8 cellular contexts compared by ENCODE assay signal in genomic region chr2:197215988-197216979, GRCh38.
DNase-seq lines count a peak whose midpoint lies in the region; ATAC-seq and TF ChIP-seq lines count a peak whose summit lies in the region.

No MANE protein-coding gene starts in this region.

- WGBS in liver: 32% methylated on average over 7 of the region's 7 CpGs
- 56 to 57% methylated on average over 7 of the region's 7 CpGs for whole genome bisulfite sequencing in thyroid gland, 2 donors

- H3K36me3 Mint-ChIP-seq in CD4-positive, CD25-positive, alpha-beta regulatory T cell: peaks cover 16% of the 10 kb centered on the region
- H3K36me3 Mint-ChIP-seq in T-helper 17 cell (ENCODE audit: low read depth): peaks cover 2% of the 10 kb centered on the region

- H3K9ac ChIP-seq in liver (ENCODE audit: low read depth in 1 of 2, low read length in 2 of 2): no peak overlapping the region

- peaks cover 55 to 92% (median 71%) of the 10 kb centered on the region in 4 donors for H3K4me1 Mint-ChIP-seq in CD4-positive, CD25-positive, alpha-beta regulatory T cell
- peaks cover 58% of the 10 kb centered on the region for H3K4me1 Mint-ChIP-seq in T-helper 17 cell

- H3K4me3 ChIP-seq in CD4-positive, CD25-positive, alpha-beta regulatory T cell (ENCODE audit: low read depth, low read length): peak overlapping the region; percentile 58
- H3K4me3 ChIP-seq in liver (ENCODE audit: low read depth in 1 of 3, low read length in 3 of 3): no peak overlapping the region
- H3K4me3 ChIP-seq in thyroid gland (replicated peaks in 1 of 3): no peak overlapping the region

- H3K4me3 Mint-ChIP-seq in CD4-positive, CD25-positive, alpha-beta regulatory T cell: peak overlapping the region; percentile 21 to 73 (median 64)
- H3K4me3 Mint-ChIP-seq in T-helper 17 cell: peak overlapping the region; percentile 78

- H3K4me1 ChIP-seq in CD4-positive, CD25-positive, alpha-beta regulatory T cell (ENCODE audit: control insufficient read depth, insufficient read depth, low read length, poor library complexity, severe bottlenecking): peaks cover 82% of the 10 kb centered on the region
- peaks cover 2 to 14% (median 10%) of the 10 kb centered on the region in 4 donors for H3K4me1 ChIP-seq in liver (ENCODE audit: control insufficient read depth in 4 of 4, insufficient read depth in 4 of 4, low read length in 3 of 4)
- peaks cover 8 to 25% of the 10 kb centered on the region in 2 donors for H3K4me1 ChIP-seq in thyroid gland

- H3K27me3 Mint-ChIP-seq in CD4-positive, CD25-positive, alpha-beta regulatory T cell: no peaks in the 10 kb centered on the region
- no peaks in the 10 kb centered on the region for H3K27me3 Mint-ChIP-seq in T-helper 17 cell

- peak; percentile 27 to 28 for TF ChIP-seq RAD21 in liver (IDR thresholded peaks at IDR 0.05)

- peak; percentile 6 for TF ChIP-seq CTCF in liver (IDR thresholded peaks at IDR 0.05; ENCODE audit: low read depth, low read length, missing input control)
- TF ChIP-seq CTCF in thyroid gland (IDR thresholded peaks at IDR 0.05): no peak

- intact Hi-C loops in thyroid gland (cut with DNase I): no loop called here

- H3K27me3 ChIP-seq in CD4-positive, CD25-positive, alpha-beta regulatory T cell (ENCODE audit: control insufficient read depth, insufficient read depth, low read length): no peaks in the 10 kb centered on the region
- H3K27me3 ChIP-seq in liver (ENCODE audit: control insufficient read depth in 4 of 4, insufficient read depth in 4 of 4, low read length in 3 of 4) (no peaks in the 10 kb centered on the region), thyroid gland (no peaks in the 10 kb centered on the region)

- peak; percentile 21 to 29 for ATAC-seq in CD4-positive, CD25-positive, alpha-beta regulatory T cell (ENCODE audit: low read depth in 2 of 2)
- ATAC-seq in HG03175 (IDR thresholded peaks at IDR 0.05; ENCODE audit: unreplicated experiment) (peak; percentile 67), T-helper 17 cell (peak; percentile 20)

- no peaks in the 10 kb centered on the region for H3K36me3 ChIP-seq in CD4-positive, CD25-positive, alpha-beta regulatory T cell (ENCODE audit: control insufficient read depth, insufficient read depth, low read length)
- H3K36me3 ChIP-seq in liver (ENCODE audit: control insufficient read depth in 4 of 4, insufficient read depth in 3 of 4, low read depth in 1 of 4, low read length in 3 of 4): no peaks in the 10 kb centered on the region
- H3K36me3 ChIP-seq in thyroid gland: no peaks in the 10 kb centered on the region

- peak; percentile 29 for TF ChIP-seq POLR2A in GM19193 (IDR thresholded peaks at IDR 0.05; ENCODE audit: extremely low read depth, insufficient read depth, insufficient read length)
- TF ChIP-seq POLR2A in thyroid gland (IDR thresholded peaks at IDR 0.05): no peak

- H3K9me3 Mint-ChIP-seq in CD4-positive, CD25-positive, alpha-beta regulatory T cell: no peaks in the 10 kb centered on the region

- H3K27ac ChIP-seq in CD4-positive, CD25-positive, alpha-beta regulatory T cell (ENCODE audit: insufficient read depth, low read length, poor library complexity, severe bottlenecking): peak overlapping the region; percentile 88
- peak overlapping the region; percentile 28 to 58 for H3K27ac ChIP-seq in liver (ENCODE audit: low read depth in 1 of 2, low read length in 2 of 2)
- no peak overlapping the region for H3K27ac ChIP-seq in thyroid gland

- H3K27ac Mint-ChIP-seq in CD4-positive, CD25-positive, alpha-beta regulatory T cell: peak overlapping the region; percentile 89 to 99 (median 98)
- H3K27ac Mint-ChIP-seq in T-helper 17 cell: peak overlapping the region; percentile 97

- H3K9me3 ChIP-seq in CD4-positive, CD25-positive, alpha-beta regulatory T cell (ENCODE audit: control insufficient read depth in 2 of 2, low read length in 2 of 2): no peaks in the 10 kb centered on the region
- H3K9me3 ChIP-seq in T-helper 17 cell (ENCODE audit: control insufficient read depth, low read length, poor library complexity, severe bottlenecking) (no peaks in the 10 kb centered on the region), liver (ENCODE audit: control insufficient read depth in 4 of 4, low read length in 3 of 4) (no peaks in the 10 kb centered on the region), thyroid gland (no peaks in the 10 kb centered on the region)

- peak in 1 of 3 donors; percentile 40 for DNase-seq in CD4-positive, CD25-positive, alpha-beta regulatory T cell
- no peak for DNase-seq in T-helper 17 cell
- no peak for DNase-seq in SW 1271 (lab: John Stamatoyannopoulos, UW)
- DNase-seq in thyroid gland: no peak
- no peak for DNase-seq in NCI-H1436 (lab: John Stamatoyannopoulos, UW)

TF ChIP-seq in liver, 16 proteins besides CTCF, POLR2A, EP300 and RAD21:
- TF ChIP-seq NR2F2 (IDR thresholded peaks at IDR 0.05) (peak; percentile 39), HNF4G (IDR thresholded peaks at IDR 0.05) (peak; percentile 27), TAF1 (conservative IDR thresholded peaks at IDR 0.05) (no peak), JUND (IDR thresholded peaks at IDR 0.05) (peak in 1 of 2 donors; percentile 12), GABPA (IDR thresholded peaks at IDR 0.05 in 1 of 2, conservative IDR thresholded peaks at IDR 0.05 in 1 of 2) (no peak), YY1 (IDR thresholded peaks at IDR 0.05) (peak; percentile 65), ATF3 (IDR thresholded peaks at IDR 0.05) (no peak), FOXA1 (IDR thresholded peaks at IDR 0.05) (no peak), SP1 (IDR thresholded peaks at IDR 0.05) (peak; percentile 59), RXRA (IDR thresholded peaks at IDR 0.05) (peak; percentile 32 to 50), FOXA2 (IDR thresholded peaks at IDR 0.05) (no peak), HNF4A (conservative IDR thresholded peaks at IDR 0.05) (peak; percentile 77 to 82), REST (IDR thresholded peaks at IDR 0.05) (no peak), EGR1 (IDR thresholded peaks at IDR 0.05; ENCODE audit: low read depth in 2 of 2) (peak in 1 of 2 donors; percentile 14), MAX (IDR thresholded peaks at IDR 0.05) (peak; percentile 42), ZBTB33 (IDR thresholded peaks at IDR 0.05) (no peak)
TF ChIP-seq in liver: peak in this region for 9.

Comparison
In these comparisons a context has a peak if more than half of its experiments do, and no peak if none do; other contexts are left out.
1. H3K27ac ChIP-seq: peak in CD4-positive, CD25-positive, alpha-beta regulatory T cell (single experiment) and liver (2 of 2); none in thyroid gland (0 of 3).
2. Peak in every context shown above with its lines, with median percentiles within 50 percentile points of each other: ATAC-seq.